Comparison of ENCODE assay signal across 9 cellular contexts in the genomic region with DNA sequence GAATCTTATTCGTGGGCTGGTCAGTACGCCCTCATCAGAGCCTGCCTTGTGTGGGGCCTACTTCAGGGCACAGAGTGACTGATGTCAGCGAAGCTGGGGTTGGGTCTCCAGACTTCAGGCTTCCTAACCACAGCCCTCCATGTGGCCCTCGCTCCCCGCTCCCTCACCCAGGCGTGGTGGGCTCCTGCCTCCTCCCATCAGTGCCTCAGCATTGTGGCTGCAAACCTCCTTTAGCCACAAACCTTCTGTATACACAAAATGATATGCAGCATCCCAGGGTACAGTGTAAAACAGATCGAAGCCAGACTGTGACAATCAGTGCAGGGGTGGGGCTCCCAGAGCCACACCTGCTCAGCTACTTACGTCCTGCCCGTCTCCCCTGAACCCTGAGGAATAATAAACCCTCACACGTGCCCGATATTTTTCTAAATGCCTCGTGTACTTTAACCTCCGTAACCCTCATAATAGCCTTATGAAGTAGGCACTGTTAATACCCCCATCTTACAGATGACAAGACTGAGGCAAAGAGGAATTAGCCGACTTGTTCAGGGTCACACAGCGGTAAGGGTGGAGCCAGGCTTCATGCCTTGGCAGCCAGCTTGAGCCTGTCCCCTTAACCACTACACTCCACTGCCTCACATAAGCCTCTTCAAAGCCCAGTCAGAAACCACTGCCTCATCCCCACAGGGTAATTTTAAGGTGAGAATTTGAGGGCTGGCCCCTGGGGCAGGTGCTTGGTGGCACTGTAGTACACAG. TPM values are rescaled to one million over a fixed set of nuclear protein-coding genes. Genes with fewer than 3 reads are reported as not detected.
A peak's percentile ranks its signal among the peaks of the same experiment; 100 is the strongest.
DNase-seq lines count a peak whose midpoint lies in the region; ATAC-seq and TF ChIP-seq lines count a peak whose summit lies in the region.
"Had no signal": no experiment of that assay in that cellular context is flagged by ENCODE, and none has a peak within 500 bp of the region (broad histone marks: within the 10 kb centered on the region; RNA-seq: fewer than 3 reads in every experiment).

No MANE protein-coding gene starts in this region.

- H3K9me3 ChIP-seq in parathyroid adenoma (ENCODE audit: control insufficient read depth, low read length) = no peaks in the 10 kb centered on the region

- H3K36me3 Mint-ChIP-seq in activated naive CD4-positive, alpha-beta T cell treated with anti-CD3 and anti-CD28 coated beads, Interleukin-2, amount 10 ng/mL, durations not matched to agents 7 days and 5 days = no peaks in the 10 kb centered on the region

- H3K4me3 ChIP-seq in parathyroid adenoma (ENCODE audit: low read depth, low read length) (no peak overlapping the region), H7 (ENCODE audit: insufficient read depth, low read depth, low read length) (no peak overlapping the region)

- H3K79me2 ChIP-seq in parathyroid adenoma = no peaks in the 10 kb centered on the region

- H3K27me3 Mint-ChIP-seq in activated naive CD4-positive, alpha-beta T cell treated with anti-CD3 and anti-CD28 coated beads, Interleukin-2, amount 10 ng/mL, durations not matched to agents 7 days and 5 days = peaks cover under 1% of the 10 kb centered on the region

- no peaks in the 10 kb centered on the region for H3K9me3 Mint-ChIP-seq in activated naive CD4-positive, alpha-beta T cell treated with anti-CD3 and anti-CD28 coated beads, Interleukin-2, amount 10 ng/mL, durations not matched to agents 7 days and 5 days

- CTCF ChIA-PET in activated naive CD4-positive, alpha-beta T cell treated with anti-CD3 and anti-CD28 coated beads, Interleukin-2, amount 10 ng/mL, durations not matched to agents 7 days and 5 days (lab: Charles Lee) = interaction anchor here (1.0 to 7.5 kb wide), 14 partner anchors 13 to 342 kb away, joined by 3 to 74 read pairs (median 8); a partner anchor contains a TSS

- H2AFZ ChIP-seq in parathyroid adenoma = no peak overlapping the region

- H3K36me3 ChIP-seq in parathyroid adenoma (ENCODE audit: control insufficient read depth, insufficient read depth, low read length) (no peaks in the 10 kb centered on the region), H7 (replicated peaks; ENCODE audit: control insufficient read depth, insufficient read depth, low read length) (no peaks in the 10 kb centered on the region)

- DNase-seq in activated naive CD4-positive, alpha-beta T cell treated with Interleukin-2 at 50 U/mL for 16 hours = peak; percentile 62
- no peak for DNase-seq in activated naive CD4-positive, alpha-beta T cell (lab: John Stamatoyannopoulos, UW)
- peak; percentile 64 for DNase-seq in activated naive CD4-positive, alpha-beta T cell treated with anti-CD3 and anti-CD28 coated beads, Interleukin-2, amount 10 ng/mL, durations not matched to agents 7 days and 5 days
- no peak for DNase-seq in H7
- no peak for DNase-seq in AML-193 (lab: John Stamatoyannopoulos, UW)
- DNase-seq in NOMO-1 (lab: John Stamatoyannopoulos, UW; ENCODE audit: unreplicated experiment in 2 of 2) = no peak

- H3K9ac ChIP-seq in parathyroid adenoma = no peak overlapping the region

- peaks cover 85% of the 10 kb centered on the region for H3K4me1 Mint-ChIP-seq in activated naive CD4-positive, alpha-beta T cell treated with anti-CD3 and anti-CD28 coated beads, Interleukin-2, amount 10 ng/mL, durations not matched to agents 7 days and 5 days

- TF ChIP-seq CTCF in parathyroid adenoma (IDR thresholded peaks at IDR 0.05) = no peak

- H3K27ac ChIP-seq in parathyroid adenoma = peak overlapping the region; percentile 39
- H3K27ac ChIP-seq: C4-2B had no signal

- H3K4me3 Mint-ChIP-seq in activated naive CD4-positive, alpha-beta T cell treated with anti-CD3 and anti-CD28 coated beads, Interleukin-2, amount 10 ng/mL, durations not matched to agents 7 days and 5 days = peak overlapping the region; percentile 36

- H3K27me3 ChIP-seq in parathyroid adenoma (ENCODE audit: control insufficient read depth, insufficient read depth, low read length) (no peaks in the 10 kb centered on the region), H7 (ENCODE audit: control insufficient read depth, insufficient read depth, low read length) (no peaks in the 10 kb centered on the region)

- H3K27ac Mint-ChIP-seq in activated naive CD4-positive, alpha-beta T cell treated with anti-CD3 and anti-CD28 coated beads, Interleukin-2, amount 10 ng/mL, durations not matched to agents 7 days and 5 days = peak overlapping the region; percentile 99

- peaks cover 14% of the 10 kb centered on the region for H3K4me1 ChIP-seq in parathyroid adenoma

- H3K4me2 ChIP-seq in parathyroid adenoma (ENCODE audit: low read length) = no peak overlapping the region

- ATAC-seq in HG03432 (IDR thresholded peaks at IDR 0.05; ENCODE audit: unreplicated experiment) = peak; percentile 43

RNA-seq across cellular contexts. Expression of a gene that starts 7.3 kb away (rescaled TPM):
- total RNA-seq in H7 (2014; rRNA removed; shearing (Covaris generic)) = 0.17 and 0.18 TPM in 2 replicates

RNA-seq across cellular contexts. Expression of a gene that starts 46.5 kb away (rescaled TPM):
- 0.04 and 0.31 TPM in 2 replicates for total RNA-seq in H7 (2014; rRNA removed; shearing (Covaris generic))

Comparison
In these comparisons a context has a peak if more than half of its experiments do, and no peak if none do; other contexts are left out.
1. DNase-seq: peak in activated naive CD4-positive, alpha-beta T cell treated with Interleukin-2 at 50 U/mL for 16 hours (single experiment) and activated naive CD4-positive, alpha-beta T cell treated with anti-CD3 and anti-CD28 coated beads, Interleukin-2, amount 10 ng/mL, durations not matched to agents 7 days and 5 days (single experiment); none in activated naive CD4-positive, alpha-beta T cell (0 of 4), H7 (single experiment), AML-193 (0 of 2) and NOMO-1 (0 of 2).